Comparison of ENCODE assay signal across 8 cellular contexts in the genomic region with DNA sequence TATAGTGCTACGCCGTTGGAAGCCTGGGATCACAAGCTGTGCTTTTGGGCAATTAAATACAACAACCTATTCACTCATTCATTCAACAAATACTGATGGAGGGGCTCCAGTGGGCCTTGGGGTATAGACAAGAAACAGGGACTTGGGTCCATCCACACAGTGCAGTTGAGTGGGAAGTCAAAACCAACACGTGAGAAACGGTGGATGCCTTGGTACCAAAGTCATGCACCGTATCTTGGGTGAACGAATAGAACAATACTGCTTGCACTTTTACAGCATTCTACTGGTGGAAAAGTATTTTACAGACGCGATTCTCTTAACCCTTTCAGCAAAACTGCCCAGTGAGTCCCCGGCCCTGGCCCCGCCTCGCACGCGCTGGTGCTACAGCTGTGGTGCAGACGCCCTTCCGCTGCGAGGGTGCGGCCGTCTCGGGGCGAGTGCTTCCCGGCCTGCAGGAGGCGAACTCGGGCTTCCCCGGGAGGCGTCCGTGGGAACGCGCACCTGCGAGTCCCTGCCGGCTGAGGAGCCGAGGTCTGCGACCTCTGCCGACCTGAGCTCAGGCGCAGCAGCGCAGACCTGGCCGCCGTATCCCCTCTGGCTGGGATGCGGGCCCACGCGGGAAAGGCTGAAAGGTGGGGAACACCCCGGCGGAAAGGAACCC. TPM values are rescaled to one million over a fixed set of nuclear protein-coding genes. Genes with fewer than 3 reads are reported as not detected.
DNase-seq lines count a peak whose midpoint lies in the region; ATAC-seq lines count a peak whose summit lies in the region.

No MANE protein-coding gene starts in this region.

- peak; percentile 38 for ATAC-seq in HG02970 (IDR thresholded peaks at IDR 0.05; ENCODE audit: low FRiP score, unreplicated experiment)

- DNase-seq in SIG-M5 treated with dmso at 0.1 percent for 504 hours (lab: John Stamatoyannopoulos, UW; ENCODE audit: unreplicated experiment) (peak; percentile 59), SIG-M5 (lab: John Stamatoyannopoulos, UW) (no peak), NCI-H510A treated with DMSO at 0.1 percent for 48 hours (lab: John Stamatoyannopoulos, UW) (peak; percentile 48), mesendoderm (peak; percentile 76)
- peak; percentile 41 to 58 for DNase-seq in activated CD4-positive, alpha-beta T cell treated with anti-CD3 and anti-CD28 coated beads, Interleukin-2, amount 50 U/mL, for 24 hours (ENCODE audit: low read depth in 1 of 2, low spot score in 1 of 2)
- peak; percentile 31 to 48 (median 36) for DNase-seq in effector memory CD4-positive, alpha-beta T cell
- DNase-seq in stimulated activated CD8-positive, alpha-beta memory T cell treated with anti-CD3 and anti-CD28 coated beads, Interleukin-15, amount 100 ng/mL, for 24 hours (ENCODE audit: low read depth), result peak; percentile 39

- no peak overlapping the region for H2BK120ac ChIP-seq in mesendoderm (ENCODE audit: low read depth, low read length)

- H3K79me2 ChIP-seq in mesendoderm (ENCODE audit: control insufficient read depth, insufficient read depth, low read length), result no peaks in the 10 kb centered on the region

- no CpG with 5 or more reads among the region's 42 CpGs for WGBS in mesendoderm (ENCODE audit: extremely low coverage, insufficient coverage, low lambda C conversion rate)

- no peak overlapping the region for H2BK15ac ChIP-seq in mesendoderm (replicated peaks; ENCODE audit: low read depth)

- no peak overlapping the region for H4K5ac ChIP-seq in mesendoderm (ENCODE audit: low read length)

- no peaks in the 10 kb centered on the region for H3K36me3 ChIP-seq in effector memory CD4-positive, alpha-beta T cell (ENCODE audit: control insufficient read depth, insufficient read depth, low read length)
- H3K36me3 ChIP-seq in mesendoderm (ENCODE audit: control insufficient read depth, insufficient read depth, low read length), result no peaks in the 10 kb centered on the region

- H3K4me2 ChIP-seq in mesendoderm (ENCODE audit: low read length), result peak overlapping the region; percentile 54

- peaks cover 13% of the 10 kb centered on the region for H3K4me1 ChIP-seq in effector memory CD4-positive, alpha-beta T cell (ENCODE audit: control insufficient read depth, insufficient read depth, low read length, poor library complexity, severe bottlenecking)
- no peaks in the 10 kb centered on the region for H3K4me1 ChIP-seq in mesendoderm (ENCODE audit: control insufficient read depth, low read depth, low read length)

- no peak overlapping the region for H4K8ac ChIP-seq in mesendoderm (ENCODE audit: low read depth, low read length)

- H3K27me3 ChIP-seq in effector memory CD4-positive, alpha-beta T cell (replicated peaks; ENCODE audit: control insufficient read depth, insufficient read depth, low read length, poor library complexity, severe bottlenecking), result peaks cover 19% of the 10 kb centered on the region
- H3K27me3 ChIP-seq in mesendoderm (ENCODE audit: insufficient read depth, low read length, poor library complexity), result peaks cover 7% of the 10 kb centered on the region

- H3K79me1 ChIP-seq in mesendoderm (ENCODE audit: low read length), result no peaks in the 10 kb centered on the region

- H3K4me3 ChIP-seq in effector memory CD4-positive, alpha-beta T cell (ENCODE audit: insufficient read depth, low read depth, low read length, poor library complexity, severe bottlenecking), result peak overlapping the region; percentile 63
- peak overlapping the region; percentile 5 for H3K4me3 ChIP-seq in mesendoderm (ENCODE audit: low read length)

- peak overlapping the region; percentile 56 for H3K27ac ChIP-seq in effector memory CD4-positive, alpha-beta T cell (ENCODE audit: insufficient read depth, low read length, poor library complexity, severe bottlenecking)
- no peak overlapping the region for H3K27ac ChIP-seq in mesendoderm (ENCODE audit: low read depth, low read length)

- no peak overlapping the region for H2BK5ac ChIP-seq in mesendoderm (ENCODE audit: low read length)

- no peaks in the 10 kb centered on the region for H3K9me3 ChIP-seq in effector memory CD4-positive, alpha-beta T cell (ENCODE audit: control insufficient read depth, low read length)

- peak overlapping the region; percentile 46 for H3K9ac ChIP-seq in mesendoderm (ENCODE audit: low read length)

- H3K18ac ChIP-seq in mesendoderm (ENCODE audit: low read length), result no peak overlapping the region

- H3K56ac ChIP-seq in mesendoderm (ENCODE audit: low read length), result peak overlapping the region; percentile 68

- no peak overlapping the region for H3K23ac ChIP-seq in mesendoderm (ENCODE audit: low read length)

- H2AK5ac ChIP-seq in mesendoderm (ENCODE audit: low read length), result no peak overlapping the region

- no peak overlapping the region for H3K4ac ChIP-seq in mesendoderm (ENCODE audit: low read depth, low read length)

RNA-seq across cellular contexts. Expression of gene TNFRSF19, which starts 8.3 kb away (rescaled TPM):
- polyA plus RNA-seq in mesendoderm (2013, experiment 1 of 2), result 1.5 TPM
- 1.5 TPM for polyA plus RNA-seq in mesendoderm (2013, experiment 2 of 2)
